Comparison of ENCODE assay signal across 16 cellular contexts in the genomic region with DNA sequence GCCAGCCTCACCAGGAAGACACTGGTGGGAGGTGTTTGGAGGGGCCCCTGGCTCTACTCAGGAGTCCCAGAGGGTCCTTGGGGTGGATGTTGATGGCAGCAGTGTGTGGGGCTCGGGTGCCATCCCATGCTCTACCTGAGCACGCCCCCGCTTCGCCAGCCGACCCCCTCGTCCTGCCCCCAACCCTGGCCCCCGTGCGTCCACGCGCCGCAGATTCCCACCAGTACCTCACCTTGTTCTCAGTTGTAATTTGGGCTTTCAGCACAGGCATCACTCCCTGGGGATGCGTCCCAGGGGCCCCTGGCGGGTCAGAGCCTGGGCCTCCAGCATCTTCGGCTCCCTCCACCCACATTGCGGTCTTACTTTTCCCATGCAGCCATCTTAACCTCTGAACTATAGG.
A peak's percentile ranks its signal among the peaks of the same experiment; 100 is the strongest.
DNase-seq lines count a peak whose midpoint lies in the region; ATAC-seq and TF ChIP-seq lines count a peak whose summit lies in the region.
"Had no signal": no experiment of that assay in that cellular context is flagged by ENCODE, and none has a peak within 500 bp of the region (broad histone marks: within the 10 kb centered on the region; RNA-seq: fewer than 3 reads in every experiment).

No MANE protein-coding gene starts in this region.

- 86 to 89% (median 88%) methylated on average over 11 to 15 of the region's 15 CpGs for WGBS in adrenal gland, 4 donors

- peaks cover 5% of the 10 kb centered on the region for H3K9me3 Mint-ChIP-seq in stimulated activated memory B cell treated with anti-CD40 and anti-IgM and Interleukin-4, amounts not matched to agents 10 μg/mL and 1 μg/mL and 100 μg/mL, for 72 hours

- H3K9me3 ChIP-seq in adrenal gland (replicated peaks in 1 of 3) (no peaks in the 10 kb centered on the region), uterus (no peaks in the 10 kb centered on the region)

- ATAC-seq in stimulated activated memory B cell treated with anti-CD40 and anti-IgM and Interleukin-4, amounts not matched to agents 10 μg/mL and 1 μg/mL and 100 μg/mL, for 72 hours: peak; percentile 27
- ATAC-seq: CD8-positive, alpha-beta T cell; GM12878; HCT116 had no signal

- no peak overlapping the region for H3K4me3 ChIP-seq in H7 (ENCODE audit: insufficient read depth, low read depth, low read length)
- no peak overlapping the region for H3K4me3 ChIP-seq in adrenal gland
- no peak overlapping the region for H3K4me3 ChIP-seq in uterus
- H3K4me3 ChIP-seq: BLaER1, GM12878 had no signal

- TF ChIP-seq CTCF in adrenal gland (IDR thresholded peaks at IDR 0.05): no peak
- TF ChIP-seq CTCF in uterus (IDR thresholded peaks at IDR 0.05): no peak

- H3K27me3 Mint-ChIP-seq in stimulated activated memory B cell treated with anti-CD40 and anti-IgM and Interleukin-4, amounts not matched to agents 10 μg/mL and 1 μg/mL and 100 μg/mL, for 72 hours: no peaks in the 10 kb centered on the region
- H3K27me3 Mint-ChIP-seq: B cell; CD4-positive, CD25-positive, alpha-beta regulatory T cell had no signal

- no peaks in the 10 kb centered on the region for H3K36me3 Mint-ChIP-seq in stimulated activated memory B cell treated with anti-CD40 and anti-IgM and Interleukin-4, amounts not matched to agents 10 μg/mL and 1 μg/mL and 100 μg/mL, for 72 hours
- H3K36me3 Mint-ChIP-seq: CD4-positive, CD25-positive, alpha-beta regulatory T cell; CD8-positive, alpha-beta T cell had no signal

- H3K27ac ChIP-seq in adrenal gland: no peak overlapping the region
- H3K27ac ChIP-seq in uterus: no peak overlapping the region
- H3K27ac ChIP-seq: BLaER1, C4-2B had no signal

- no peaks in the 10 kb centered on the region for H3K4me1 Mint-ChIP-seq in stimulated activated memory B cell treated with anti-CD40 and anti-IgM and Interleukin-4, amounts not matched to agents 10 μg/mL and 1 μg/mL and 100 μg/mL, for 72 hours
- H3K4me1 Mint-ChIP-seq: B cell; CD4-positive, CD25-positive, alpha-beta regulatory T cell had no signal

- no peak overlapping the region for H3K4me3 Mint-ChIP-seq in stimulated activated memory B cell treated with anti-CD40 and anti-IgM and Interleukin-4, amounts not matched to agents 10 μg/mL and 1 μg/mL and 100 μg/mL, for 72 hours
- H3K4me3 Mint-ChIP-seq: B cell; CD4-positive, CD25-positive, alpha-beta regulatory T cell; CD8-positive, alpha-beta T cell; H9 had no signal

- H3K36me3 ChIP-seq in H7 (replicated peaks; ENCODE audit: control insufficient read depth, insufficient read depth, low read length): no peaks in the 10 kb centered on the region
- H3K36me3 ChIP-seq in adrenal gland (replicated peaks in 1 of 2): no peaks in the 10 kb centered on the region
- no peaks in the 10 kb centered on the region for H3K36me3 ChIP-seq in uterus
- H3K36me3 ChIP-seq: BLaER1 had no signal

- H3K4me1 ChIP-seq in adrenal gland (replicated peaks in 1 of 2): no peaks in the 10 kb centered on the region
- H3K4me1 ChIP-seq in uterus: no peaks in the 10 kb centered on the region
- H3K4me1 ChIP-seq: Caco-2 had no signal

- H3K27ac Mint-ChIP-seq in stimulated activated memory B cell treated with anti-CD40 and anti-IgM and Interleukin-4, amounts not matched to agents 10 μg/mL and 1 μg/mL and 100 μg/mL, for 72 hours: no peak overlapping the region
- H3K27ac Mint-ChIP-seq: B cell; CD4-positive, CD25-positive, alpha-beta regulatory T cell; CD8-positive, alpha-beta T cell had no signal

- peak; percentile 40 for DNase-seq in H7
- DNase-seq in islet precursor cell: peak; percentile 25
- DNase-seq in SHP77 (lab: John Stamatoyannopoulos, UW): no peak
- DNase-seq in adrenal gland: no peak
- DNase-seq in uterus: no peak
- DNase-seq: Caco-2; CD4-positive, CD25-positive, alpha-beta regulatory T cell; CD8-positive, alpha-beta T cell; DND-41; H9 had no signal

- intact Hi-C loops in adrenal gland (cut with DNase I): no loop called here
- intact Hi-C loops in uterus (cut with DNase I; ENCODE audit: low total_unique reads): no loop called here

- H3K27me3 ChIP-seq in H7 (ENCODE audit: control insufficient read depth, insufficient read depth, low read length): no peaks in the 10 kb centered on the region
- no peaks in the 10 kb centered on the region for H3K27me3 ChIP-seq in adrenal gland
- H3K27me3 ChIP-seq in uterus: no peaks in the 10 kb centered on the region
- H3K27me3 ChIP-seq: BLaER1 had no signal

- TF ChIP-seq POLR2A in adrenal gland (IDR thresholded peaks at IDR 0.05) (no peak), uterus (IDR thresholded peaks at IDR 0.05) (no peak)

Comparison
In these comparisons a context has a peak if more than half of its experiments do, and no peak if none do; other contexts are left out.
1. DNase-seq: peak in H7 (single experiment) and islet precursor cell (single experiment); none in SHP77 (0 of 2), adrenal gland (0 of 7) and uterus (0 of 2).